1 cellular context compared by ENCODE assay signal in genomic region chr12:93176610-93177126, GRCh38.
A peak's percentile ranks its signal among the peaks of the same experiment; 100 is the strongest.
TF ChIP-seq lines count a peak whose summit lies in the region.

No MANE protein-coding gene starts in this region.

TF ChIP-seq in HepG2, 621 proteins besides CTCF, POLR2A, EP300 and RAD21 (continued from another document):
- no peak for TF ChIP-seq RFXANK (CRISPR knock-in tag; IDR thresholded peaks at IDR 0.05)
- TF ChIP-seq AKAP8 (CRISPR knock-in tag; IDR thresholded peaks at IDR 0.05): no peak
- 0 out of 2 replicates have a peak, but pooled peaks have one; percentile 31 for TF ChIP-seq POGZ (CRISPR knock-in tag; IDR thresholded peaks at IDR 0.05)
- TF ChIP-seq ELK4 (CRISPR knock-in tag; IDR thresholded peaks at IDR 0.05; ENCODE audit: borderline replicate concordance): no peak
- no peak for TF ChIP-seq ZNF773 (CRISPR knock-in tag; IDR thresholded peaks at IDR 0.05; ENCODE audit: borderline replicate concordance)
- TF ChIP-seq ZNF326 (CRISPR knock-in tag; IDR thresholded peaks at IDR 0.05; ENCODE audit: borderline replicate concordance): no peak
- no peak for TF ChIP-seq IRX3 (CRISPR knock-in tag; IDR thresholded peaks at IDR 0.05; ENCODE audit: borderline replicate concordance, low read depth)
TF ChIP-seq in HepG2: peak in this region for 30.
